ENCODE assay signal across 8 cellular contexts in genomic region chr10:71211759-71212248, GRCh38. TPM values are rescaled to one million over a fixed set of nuclear protein-coding genes. Genes with fewer than 3 reads are reported as not detected.
DNase-seq lines count a peak whose midpoint lies in the region; ATAC-seq and TF ChIP-seq lines count a peak whose summit lies in the region.

No MANE protein-coding gene starts in this region.

- H4K20me1 ChIP-seq in DND-41 (ENCODE audit: insufficient read depth, low read length) (peaks cover 12% of the 10 kb centered on the region), fibroblast of lung (ENCODE audit: control insufficient read depth, extremely low read depth, insufficient read depth, low read length) (no peaks in the 10 kb centered on the region)

- peak overlapping the region; percentile 76 for H2BK120ac ChIP-seq in trophoblast cell (ENCODE audit: insufficient read depth, low read length, poor library complexity)

- no peak overlapping the region for H2AK5ac ChIP-seq in trophoblast cell (ENCODE audit: low read length)

- peak overlapping the region; percentile 82 for H3K4me2 ChIP-seq in DND-41 (ENCODE audit: insufficient read depth, low read length)
- peak overlapping the region; percentile 78 for H3K4me2 ChIP-seq in fibroblast of lung (ENCODE audit: extremely low read depth, insufficient read depth, low read length)
- H3K4me2 ChIP-seq in trophoblast cell (ENCODE audit: low read length): peak overlapping the region; percentile 87

- peaks cover 68% of the 10 kb centered on the region for H3K27me3 ChIP-seq in DND-41 (ENCODE audit: insufficient read depth, low read length, poor library complexity)
- peaks cover 3% of the 10 kb centered on the region; the same call in 1 of the 2 replicates for H3K27me3 ChIP-seq in SJCRH30
- peaks cover 19% of the 10 kb centered on the region for H3K27me3 ChIP-seq in fibroblast of lung (ENCODE audit: control insufficient read depth, insufficient read depth, low read length)
- no peaks in the 10 kb centered on the region for H3K27me3 ChIP-seq in trophoblast cell (ENCODE audit: insufficient read depth, low read length)

- no peak for DNase-seq in DND-41
- no peak for DNase-seq in SJCRH30
- DNase-seq in fibroblast of lung (ENCODE audit: low read depth in 2 of 2): no peak
- no peak for DNase-seq in trophoblast cell
- no peak for DNase-seq in GF-D8 (lab: John Stamatoyannopoulos, UW)
- no peak for DNase-seq in SIG-M5 (lab: John Stamatoyannopoulos, UW)
- no peak for DNase-seq in stimulated activated CD4-positive, alpha-beta T cell treated with anti-CD3 and anti-CD28 coated beads, Interleukin-4, amount 100 ng/mL, for 1 hour

- H3K4me1 ChIP-seq in DND-41 (ENCODE audit: insufficient read depth, low read length): peaks cover 15% of the 10 kb centered on the region
- H3K4me1 ChIP-seq in SJCRH30: no peaks in the 10 kb centered on the region
- H3K4me1 ChIP-seq in fibroblast of lung (ENCODE audit: control insufficient read depth, extremely low read depth, insufficient read depth, low read length): peaks cover 6% of the 10 kb centered on the region
- H3K4me1 ChIP-seq in trophoblast cell (ENCODE audit: control insufficient read depth in 1 of 2, insufficient read depth in 2 of 2, low read length in 2 of 2): peaks cover 26 to 28% of the 10 kb centered on the region in 2 experiments

- H3K27ac ChIP-seq in DND-41 (ENCODE audit: low read length) (no peak overlapping the region), SJCRH30 (no peak overlapping the region), fibroblast of lung (ENCODE audit: insufficient read depth, low read length) (no peak overlapping the region), trophoblast cell (ENCODE audit: low read depth, low read length) (no peak overlapping the region)

- H2AFZ ChIP-seq in DND-41 (ENCODE audit: low read depth, low read length) (no peak overlapping the region), fibroblast of lung (ENCODE audit: low read length) (peak overlapping the region; percentile 56), trophoblast cell (ENCODE audit: insufficient read depth, low read length, poor library complexity) (no peak overlapping the region)

- H4K91ac ChIP-seq in trophoblast cell (ENCODE audit: low read depth, low read length): peak overlapping the region; percentile 50

- no peak overlapping the region for H4K8ac ChIP-seq in trophoblast cell (ENCODE audit: low read depth, low read length)

- no peak overlapping the region for H3K4me3 ChIP-seq in DND-41 (ENCODE audit: low read depth in 1 of 2, low read length in 2 of 2)
- peak overlapping the region; percentile 60 for H3K4me3 ChIP-seq in SJCRH30
- peak overlapping the region; percentile 34 to 87 (median 59) for H3K4me3 ChIP-seq in fibroblast of lung (replicated peaks in 1 of 4; ENCODE audit: control extremely low read depth in 1 of 4, insufficient read depth in 1 of 4, low read depth in 3 of 4, low read length in 4 of 4)
- no peak overlapping the region for H3K4me3 ChIP-seq in trophoblast cell (ENCODE audit: low read depth, low read length)

- no peaks in the 10 kb centered on the region for H3K36me3 ChIP-seq in DND-41 (ENCODE audit: insufficient read depth, low read length)
- H3K36me3 ChIP-seq in SJCRH30: no peaks in the 10 kb centered on the region
- H3K36me3 ChIP-seq in fibroblast of lung (ENCODE audit: control insufficient read depth, insufficient read depth, low read length): no peaks in the 10 kb centered on the region
- H3K36me3 ChIP-seq in trophoblast cell (ENCODE audit: control insufficient read depth in 1 of 2, insufficient read depth in 2 of 2, low read length in 2 of 2): peaks cover 5 to 8% of the 10 kb centered on the region in 2 experiments

- H3K14ac ChIP-seq in trophoblast cell (ENCODE audit: low read length): no peak overlapping the region

- H3K9me3 ChIP-seq in DND-41 (ENCODE audit: insufficient read depth, low read length, severe bottlenecking) (no peaks in the 10 kb centered on the region), SJCRH30 (replicated peaks) (no peaks in the 10 kb centered on the region), fibroblast of lung (ENCODE audit: control insufficient read depth, insufficient read depth, low read depth, low read length) (no peaks in the 10 kb centered on the region), trophoblast cell (ENCODE audit: insufficient read depth, low read depth, low read length) (no peaks in the 10 kb centered on the region)

- H3K4ac ChIP-seq in trophoblast cell (ENCODE audit: low read depth, low read length): no peak overlapping the region

- no peak overlapping the region for H3K9ac ChIP-seq in DND-41 (ENCODE audit: low read depth, low read length)
- H3K9ac ChIP-seq in fibroblast of lung (ENCODE audit: insufficient read depth, low read length): no peak overlapping the region
- peak overlapping the region; percentile 61 for H3K9ac ChIP-seq in trophoblast cell (ENCODE audit: low read length)

- ATAC-seq in DND-41 (ENCODE audit: insufficient read depth, low read depth): no peak
- ATAC-seq in GM19328 (IDR thresholded peaks at IDR 0.05; ENCODE audit: unreplicated experiment): no peak

- H4K12ac ChIP-seq in trophoblast cell (ENCODE audit: low read depth, low read length): no peak overlapping the region

- H3K79me2 ChIP-seq in DND-41 (ENCODE audit: insufficient read depth, low read length): no peaks in the 10 kb centered on the region
- no peaks in the 10 kb centered on the region for H3K79me2 ChIP-seq in fibroblast of lung (ENCODE audit: control insufficient read depth, insufficient read depth, low read length)
- H3K79me2 ChIP-seq in trophoblast cell (ENCODE audit: control insufficient read depth, insufficient read depth, low read length, poor library complexity): peaks cover 32% of the 10 kb centered on the region

- peaks cover 36% of the 10 kb centered on the region for H3K79me1 ChIP-seq in trophoblast cell (ENCODE audit: low read length)

- no CpG with 5 or more reads among the region's 6 CpGs for WGBS in trophoblast cell (ENCODE audit: extremely low coverage, insufficient coverage, insufficient read length)

- no peak overlapping the region for H3K23ac ChIP-seq in trophoblast cell (ENCODE audit: low read length)

- no peak for TF ChIP-seq CTCF in DND-41 (IDR thresholded peaks at IDR 0.05; ENCODE audit: borderline replicate concordance, extremely low read depth, low read length, poor library complexity, severe bottlenecking)
- no peak for TF ChIP-seq CTCF in fibroblast of lung (conservative IDR thresholded peaks at IDR 0.05 in 1 of 2, IDR thresholded peaks at IDR 0.05 in 1 of 2; ENCODE audit: low read depth in 1 of 2, low read length in 2 of 2)

- H3K18ac ChIP-seq in trophoblast cell (ENCODE audit: low read length): peak overlapping the region; percentile 78

- H2BK12ac ChIP-seq in trophoblast cell (ENCODE audit: low read length): peak overlapping the region; percentile 68

- peak overlapping the region; percentile 64 for H2BK5ac ChIP-seq in trophoblast cell (ENCODE audit: low read depth, low read length, poor library complexity)

RNA-seq across cellular contexts. Expression of gene UNC5B, which starts 0.6 kb away (rescaled TPM):
- total RNA-seq in SJCRH30 (2014; rRNA removed; shearing (Covaris generic)): 3.4 and 3.6 TPM in 2 replicates
- total RNA-seq in fibroblast of lung: 36.0 and 60.8 TPM in 2 replicates
- polyA plus RNA-seq in fibroblast of lung: 2.5 and 5.5 TPM in 2 replicates
- 4.6 and 8.3 TPM in 2 replicates for polyA plus RNA-seq in fibroblast of lung (2012)
- 15.2 and 25.2 TPM in 2 replicates for polyA minus RNA-seq in fibroblast of lung (ENCODE audit: low replicate concordance)
- polyA plus RNA-seq in trophoblast cell (2013): 54.7 and 55.5 TPM in 2 replicates

Comparison
In these comparisons a context has a peak if more than half of its experiments do, and no peak if none do; other contexts are left out.
1. H3K4me3 ChIP-seq: peak in SJCRH30 (single experiment) and fibroblast of lung (4 of 4); none in DND-41 (0 of 2) and trophoblast cell (single experiment).
2. Peak in every context shown above with its lines, with median percentiles within 50 percentile points of each other: H3K4me2 ChIP-seq.